In genomic region chr9:94923333-94924089, GRCh38 we compare ENCODE assay signal across 9 cellular contexts.
A peak's percentile ranks its signal among the peaks of the same experiment; 100 is the strongest.
DNase-seq lines count a peak whose midpoint lies in the region; ATAC-seq and TF ChIP-seq lines count a peak whose summit lies in the region.
"Had no signal": no experiment of that assay in that cellular context is flagged by ENCODE, and none has a peak within 500 bp of the region (broad histone marks: within the 10 kb centered on the region; RNA-seq: fewer than 3 reads in every experiment).

No MANE protein-coding gene starts in this region.

- H3K4me3 ChIP-seq in ascending aorta, result no peak overlapping the region
- H3K4me3 ChIP-seq in left lung, result no peak overlapping the region

- ATAC-seq in left lung, result no peak

- DNase-seq in NCI-H1105 (lab: John Stamatoyannopoulos, UW) (peak; percentile 15), ascending aorta (ENCODE audit: low spot score in 2 of 2) (no peak), left lung (no peak), substantia nigra (lab: John Stamatoyannopoulos, UW) (no peak), globus pallidus (ENCODE audit: low spot score) (no peak), glutamatergic neuron (no peak), foreskin melanocyte (no peak), DMS114 treated with DMSO at 0.1 percent for 48 hours (lab: John Stamatoyannopoulos, UW; ENCODE audit: unreplicated experiment) (no peak)
- DNase-seq: NCI-H1436 had no signal

- peaks cover 4% of the 10 kb centered on the region for H3K36me3 Mint-ChIP-seq in glutamatergic neuron (ENCODE audit: unreplicated experiment)

- H3K4me1 Mint-ChIP-seq in glutamatergic neuron (ENCODE audit: low read depth, unreplicated experiment), result peaks cover 29% of the 10 kb centered on the region

- H3K4me1 ChIP-seq in ascending aorta, result peaks cover 9 to 55% of the 10 kb centered on the region in 2 donors
- peaks cover 27 to 39% of the 10 kb centered on the region in 2 donors for H3K4me1 ChIP-seq in left lung

- peak overlapping the region; percentile 91 to 97 for H3K27ac ChIP-seq in ascending aorta
- H3K27ac ChIP-seq in left lung, result peak overlapping the region; percentile 75 to 92
- peak overlapping the region; percentile 75 for H3K27ac ChIP-seq in substantia nigra (ENCODE audit: low read depth, low read length, poor library complexity, severe bottlenecking)

- no peak for TF ChIP-seq CTCF in ascending aorta (IDR thresholded peaks at IDR 0.05)
- TF ChIP-seq CTCF in left lung (IDR thresholded peaks at IDR 0.05), result no peak
- TF ChIP-seq CTCF in glutamatergic neuron (IDR thresholded peaks at IDR 0.05; ENCODE audit: partially characterized antibody, unreplicated experiment), result no peak

- peaks cover 5% of the 10 kb centered on the region for H3K9me3 Mint-ChIP-seq in glutamatergic neuron (ENCODE audit: unreplicated experiment)

- H3K27ac Mint-ChIP-seq in glutamatergic neuron (ENCODE audit: unreplicated experiment), result no peak overlapping the region

- no peaks in the 10 kb centered on the region for H3K9me3 ChIP-seq in ascending aorta
- no peaks in the 10 kb centered on the region for H3K9me3 ChIP-seq in left lung

- intact Hi-C loops in ascending aorta (cut with DNase I) (loop anchor here (2.0 kb wide), 2 partner anchors 23 to 71 kb away; no protein-coding TSS in a partner anchor), left lung (cut with DNase I) (no loop called here)

- H3K27me3 ChIP-seq in ascending aorta (no peaks in the 10 kb centered on the region), left lung (no peaks in the 10 kb centered on the region)

- no peak overlapping the region for H3K4me3 Mint-ChIP-seq in glutamatergic neuron (ENCODE audit: unreplicated experiment)

- H3K36me3 ChIP-seq in ascending aorta (no peaks in the 10 kb centered on the region), left lung (no peaks in the 10 kb centered on the region)

- peaks cover 15% of the 10 kb centered on the region for H3K27me3 Mint-ChIP-seq in glutamatergic neuron (ENCODE audit: unreplicated experiment)
